Comparison of ENCODE assay signal across 8 cellular contexts in genomic region chr6:154951400-154952200, GRCh38. TPM values are rescaled to one million over a fixed set of nuclear protein-coding genes. Genes with fewer than 3 reads are reported as not detected.
DNase-seq lines count a peak whose midpoint lies in the region; ATAC-seq and TF ChIP-seq lines count a peak whose summit lies in the region.

No MANE protein-coding gene starts in this region.

- H3K27ac Mint-ChIP-seq in activated CD4-positive, alpha-beta memory T cell treated with anti-CD3 and anti-CD28 coated beads, Interleukin-2, amount 10 ng/mL, durations not matched to agents 7 days and 5 days, result peak overlapping the region; percentile 67

- no peaks in the 10 kb centered on the region for H3K27me3 Mint-ChIP-seq in activated CD4-positive, alpha-beta memory T cell treated with anti-CD3 and anti-CD28 coated beads, Interleukin-2, amount 10 ng/mL, durations not matched to agents 7 days and 5 days

- no peak overlapping the region for H3K4me2 ChIP-seq in DND-41 (ENCODE audit: insufficient read depth, low read length)

- H3K9me3 ChIP-seq in DND-41 (ENCODE audit: insufficient read depth, low read length, severe bottlenecking), result no peaks in the 10 kb centered on the region
- no peaks in the 10 kb centered on the region for H3K9me3 ChIP-seq in tibial artery
- no peaks in the 10 kb centered on the region for H3K9me3 ChIP-seq in left ventricle myocardium inferior (replicated peaks)

- no peaks in the 10 kb centered on the region for H4K20me1 ChIP-seq in DND-41 (ENCODE audit: insufficient read depth, low read length)

- intact Hi-C loops in tibial artery (cut with DNase I; ENCODE audit: low total_unique reads) (no loop called here), left ventricle myocardium inferior (cut with micrococcal nuclease) (no loop called here)

- H3K27ac ChIP-seq in DND-41 (ENCODE audit: low read length) (peak overlapping the region; percentile 68), tibial artery (no peak overlapping the region), left ventricle myocardium inferior (replicated peaks) (no peak overlapping the region)

- TF ChIP-seq CTCF in DND-41 (IDR thresholded peaks at IDR 0.05; ENCODE audit: borderline replicate concordance, extremely low read depth, low read length, poor library complexity, severe bottlenecking) (no peak), tibial artery (IDR thresholded peaks at IDR 0.05) (no peak), left ventricle myocardium inferior (IDR thresholded peaks at IDR 0.05; ENCODE audit: borderline replicate concordance) (no peak)

- no peak overlapping the region for H2AFZ ChIP-seq in DND-41 (ENCODE audit: low read depth, low read length)

- H3K9me3 Mint-ChIP-seq in activated CD4-positive, alpha-beta memory T cell treated with anti-CD3 and anti-CD28 coated beads, Interleukin-2, amount 10 ng/mL, durations not matched to agents 7 days and 5 days, result no peaks in the 10 kb centered on the region

- H3K4me3 Mint-ChIP-seq in activated CD4-positive, alpha-beta memory T cell treated with anti-CD3 and anti-CD28 coated beads, Interleukin-2, amount 10 ng/mL, durations not matched to agents 7 days and 5 days, result no peak overlapping the region

- no peaks in the 10 kb centered on the region for H3K79me2 ChIP-seq in DND-41 (ENCODE audit: insufficient read depth, low read length)

- H3K36me3 Mint-ChIP-seq in activated CD4-positive, alpha-beta memory T cell treated with anti-CD3 and anti-CD28 coated beads, Interleukin-2, amount 10 ng/mL, durations not matched to agents 7 days and 5 days (ENCODE audit: low read depth), result peaks cover 9% of the 10 kb centered on the region

- CTCF ChIA-PET in activated CD4-positive, alpha-beta memory T cell treated with anti-CD3 and anti-CD28 coated beads, Interleukin-2, amount 10 ng/mL, durations not matched to agents 7 days and 5 days (lab: Charles Lee), result interaction anchor here (0.6 kb wide), 1 partner anchor 22 kb away, joined by 5 read pairs; no protein-coding TSS in a partner anchor

- no peak overlapping the region for H3K9ac ChIP-seq in DND-41 (ENCODE audit: low read depth, low read length)

- H3K4me1 Mint-ChIP-seq in activated CD4-positive, alpha-beta memory T cell treated with anti-CD3 and anti-CD28 coated beads, Interleukin-2, amount 10 ng/mL, durations not matched to agents 7 days and 5 days, result peaks cover 19% of the 10 kb centered on the region

- DNase-seq in DND-41 (peak; percentile 72), tibial artery (no peak), left ventricle myocardium inferior (no peak), NCI-H524 treated with DMSO at 0.1 percent for 48 hours (lab: John Stamatoyannopoulos, UW) (no peak), NCI-H1417 (lab: John Stamatoyannopoulos, UW) (no peak)
- peak; percentile 39 for DNase-seq in activated CD4-positive, alpha-beta memory T cell treated with anti-CD3 and anti-CD28 coated beads, Interleukin-2, amount 10 ng/mL, durations not matched to agents 7 days and 5 days

- POLR2A ChIA-PET in activated CD4-positive, alpha-beta memory T cell treated with anti-CD3 and anti-CD28 coated beads, Interleukin-2, amount 10 ng/mL, durations not matched to agents 7 days and 5 days (lab: Charles Lee), result interaction anchor here (0.7 to 1.2 kb wide), 2 partner anchors 31 to 220 kb away, joined by 3 to 4 read pairs; no protein-coding TSS in a partner anchor

- H3K4me3 ChIP-seq in DND-41 (ENCODE audit: low read depth in 1 of 2, low read length in 2 of 2) (no peak overlapping the region), tibial artery (no peak overlapping the region), left ventricle myocardium inferior (no peak overlapping the region)

- H3K27me3 ChIP-seq in DND-41 (ENCODE audit: insufficient read depth, low read length, poor library complexity) (no peaks in the 10 kb centered on the region), tibial artery (no peaks in the 10 kb centered on the region), left ventricle myocardium inferior (ENCODE audit: low read depth) (no peaks in the 10 kb centered on the region)

- H3K4me1 ChIP-seq in DND-41 (ENCODE audit: insufficient read depth, low read length), result peaks cover 17% of the 10 kb centered on the region
- no peaks in the 10 kb centered on the region for H3K4me1 ChIP-seq in tibial artery
- no peaks in the 10 kb centered on the region for H3K4me1 ChIP-seq in left ventricle myocardium inferior

- ATAC-seq in DND-41 (ENCODE audit: insufficient read depth, low read depth) (peak; percentile 89), GM19467 (IDR thresholded peaks at IDR 0.05; ENCODE audit: unreplicated experiment) (peak; percentile 81), HG03469 (IDR thresholded peaks at IDR 0.05; ENCODE audit: unreplicated experiment) (peak; percentile 70)

- H3K36me3 ChIP-seq in DND-41 (ENCODE audit: insufficient read depth, low read length) (no peaks in the 10 kb centered on the region), tibial artery (peaks cover 0 to 36% (median 5%) of the 10 kb centered on the region in 3 donors), left ventricle myocardium inferior (peaks cover 16% of the 10 kb centered on the region)

RNA-seq across cellular contexts. Expression of gene TIAM2, which starts 43.5 kb away (rescaled TPM):
- 1 to 10 TPM; 6.1 to 8.3 TPM for total RNA-seq in activated CD4-positive, alpha-beta memory T cell treated with anti-CD3 and anti-CD28 coated beads, Interleukin-2, amount 10 ng/mL, durations not matched to agents 7 days and 5 days
- 12.0 TPM for total RNA-seq in left ventricle myocardium inferior

Comparison
In these comparisons a context has a peak if more than half of its experiments do, and no peak if none do; other contexts are left out.
1. DNase-seq: peak in DND-41 (single experiment) and activated CD4-positive, alpha-beta memory T cell treated with anti-CD3 and anti-CD28 coated beads, Interleukin-2, amount 10 ng/mL, durations not matched to agents 7 days and 5 days (single experiment); none in tibial artery (0 of 2), left ventricle myocardium inferior (single experiment), NCI-H524 treated with DMSO at 0.1 percent for 48 hours (single experiment) and NCI-H1417 (0 of 3).
2. Peak in every context shown above with its lines, with median percentiles within 50 percentile points of each other: ATAC-seq.